Comparison of ENCODE assay signal across 9 cellular contexts in the genomic region with DNA sequence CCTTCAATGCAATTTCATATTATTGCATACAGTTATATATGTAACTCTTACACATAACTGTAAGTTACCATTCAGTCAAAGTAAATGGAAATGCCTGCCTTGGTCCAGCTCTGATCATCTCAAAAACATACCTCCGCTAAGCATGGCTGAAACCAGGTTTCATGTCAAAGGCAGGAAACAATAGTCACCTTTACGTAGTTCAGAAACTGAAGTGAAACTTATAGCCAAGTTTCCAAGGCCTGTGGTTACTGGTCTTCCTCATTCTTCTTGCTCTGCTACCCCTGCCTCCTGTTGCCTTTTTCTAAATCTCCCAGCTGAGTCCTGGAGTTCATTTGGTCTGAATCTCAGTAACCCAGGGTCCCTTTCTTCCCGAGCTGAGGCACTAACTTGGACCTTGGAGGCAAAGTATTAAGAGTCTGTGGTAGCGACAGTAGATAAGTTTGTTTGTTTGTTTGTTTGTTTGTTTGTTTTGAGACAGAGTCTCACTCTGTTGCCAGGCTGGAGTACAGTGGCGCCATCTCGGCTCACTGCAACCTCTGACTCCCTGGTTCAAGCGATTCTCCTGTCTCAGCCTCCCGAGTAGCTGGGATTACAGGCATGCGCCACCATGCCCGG. TPM values are rescaled to one million over a fixed set of nuclear protein-coding genes. Genes with fewer than 3 reads are reported as not detected.
DNase-seq lines count a peak whose midpoint lies in the region; ATAC-seq and TF ChIP-seq lines count a peak whose summit lies in the region.
"Had no signal": no experiment of that assay in that cellular context is flagged by ENCODE, and none has a peak within 500 bp of the region (broad histone marks: within the 10 kb centered on the region; RNA-seq: fewer than 3 reads in every experiment).

No MANE protein-coding gene starts in this region.

- intact Hi-C loops in left colon (cut with DNase I, micrococcal nuclease), result no loop called here

- DNase-seq in stimulated activated CD4-positive, alpha-beta T cell treated with anti-CD3 and anti-CD28 coated beads, Interleukin-1b, Interleukin-23, amount 100 ng/mL, for 48 hours, result peak; percentile 47
- DNase-seq in stimulated activated CD4-positive, alpha-beta T cell treated with anti-CD3 and anti-CD28 coated beads, Interleukin-4, amount 100 ng/mL, for 4 hours, result no peak
- DNase-seq in SKM-1 (lab: John Stamatoyannopoulos, UW; ENCODE audit: unreplicated experiment) (peak; percentile 67), cerebellar cortex (ENCODE audit: low spot score) (no peak), erythroblast (lab: John Stamatoyannopoulos, UW) (no peak), NCI-H510A treated with DMSO at 0.1 percent for 48 hours (lab: John Stamatoyannopoulos, UW) (no peak), left colon (no peak)

- peak; percentile 53 for ATAC-seq in HG03025 (IDR thresholded peaks at IDR 0.05; ENCODE audit: low FRiP score, unreplicated experiment)
- no peak for ATAC-seq in left colon

- TF ChIP-seq POLR2A in erythroblast (IDR thresholded peaks at IDR 0.05; ENCODE audit: low read length), result no peak

RNA-seq across cellular contexts. Expression of gene DAPP1, which starts 30.8 kb away (rescaled TPM):
- total RNA-seq in left colon, result 1 to 10 TPM; 2.0 to 3.4 TPM
- total RNA-seq: LHCN-M2 had no signal

RNA-seq across cellular contexts. Expression of gene LAMTOR3, which starts 46.8 kb away (rescaled TPM):
- 10 to 100 TPM; 51.2 to 70.9 TPM for total RNA-seq in left colon

Comparison
In these comparisons a context has a peak if more than half of its experiments do, and no peak if none do; other contexts are left out.
1. DNase-seq: peak in stimulated activated CD4-positive, alpha-beta T cell treated with anti-CD3 and anti-CD28 coated beads, Interleukin-1b, Interleukin-23, amount 100 ng/mL, for 48 hours (single experiment) and SKM-1 (single experiment); none in stimulated activated CD4-positive, alpha-beta T cell treated with anti-CD3 and anti-CD28 coated beads, Interleukin-4, amount 100 ng/mL, for 4 hours (0 of 2), cerebellar cortex (single experiment), erythroblast (0 of 2), NCI-H510A treated with DMSO at 0.1 percent for 48 hours (single experiment) and left colon (0 of 2).